1 cellular context compared by ENCODE assay signal in the genomic region with DNA sequence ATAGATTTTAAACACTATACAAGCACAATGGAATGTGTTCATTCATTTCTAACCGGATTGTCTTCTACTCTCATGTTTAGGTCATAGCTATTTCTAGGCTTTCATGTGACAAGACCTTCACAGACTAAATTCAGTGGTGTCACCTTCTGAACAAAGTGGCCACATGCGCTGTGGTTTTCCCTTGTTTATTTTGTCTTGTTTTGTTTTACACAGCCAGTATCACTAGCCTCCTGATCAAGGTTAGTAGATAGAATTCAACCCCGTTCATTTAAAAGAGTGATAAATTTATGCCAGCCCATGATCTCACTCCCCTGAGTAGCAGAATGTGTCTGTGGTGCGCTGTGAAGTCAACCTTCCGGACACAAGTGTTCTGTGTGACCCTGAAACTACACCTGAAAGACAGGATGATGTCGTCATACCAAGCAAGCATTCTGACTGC.
TF ChIP-seq lines count a peak whose summit lies in the region.

No MANE protein-coding gene starts in this region.

TF ChIP-seq in HEK293, 187 proteins besides CTCF, POLR2A, EP300 and RAD21 (continued from another document):
- TF ChIP-seq, protein P1, sequence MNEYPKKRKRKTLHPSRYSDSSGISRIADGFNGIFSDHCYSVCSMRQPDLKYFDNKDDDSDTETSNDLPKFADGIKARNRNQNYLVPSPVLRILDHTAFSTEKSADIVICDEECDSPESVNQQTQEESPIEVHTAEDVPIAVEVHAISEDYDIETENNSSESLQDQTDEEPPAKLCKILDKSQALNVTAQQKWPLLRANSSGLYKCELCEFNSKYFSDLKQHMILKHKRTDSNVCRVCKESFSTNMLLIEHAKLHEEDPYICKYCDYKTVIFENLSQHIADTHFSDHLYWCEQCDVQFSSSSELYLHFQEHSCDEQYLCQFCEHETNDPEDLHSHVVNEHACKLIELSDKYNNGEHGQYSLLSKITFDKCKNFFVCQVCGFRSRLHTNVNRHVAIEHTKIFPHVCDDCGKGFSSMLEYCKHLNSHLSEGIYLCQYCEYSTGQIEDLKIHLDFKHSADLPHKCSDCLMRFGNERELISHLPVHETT (tag by site-specific recombination; IDR thresholded peaks at IDR 0.05) = peak; percentile 69; the same call in 1 of the 2 replicates
- TF ChIP-seq KLF16 (tag by site-specific recombination; IDR thresholded peaks at IDR 0.05) (no peak), ZNF239 (tag by site-specific recombination; IDR thresholded peaks at IDR 0.05) (no peak), ZFP3 (tag by site-specific recombination; IDR thresholded peaks at IDR 0.05; ENCODE audit: low read depth) (no peak), ZSCAN23 (tag by site-specific recombination; IDR thresholded peaks at IDR 0.05) (peak; percentile 39; the same call in 1 of the 2 replicates), ZFP41 (tag by site-specific recombination; IDR thresholded peaks at IDR 0.05; ENCODE audit: borderline replicate concordance) (no peak), ZNF341 (tag by site-specific recombination; IDR thresholded peaks at IDR 0.05; ENCODE audit: low read depth) (no peak), ZNF843 (tag by site-specific recombination; IDR thresholded peaks at IDR 0.05) (peak; percentile 72), OSR2 (tag by site-specific recombination; IDR thresholded peaks at IDR 0.05) (peak; percentile 54)
- TF ChIP-seq, protein P2, sequence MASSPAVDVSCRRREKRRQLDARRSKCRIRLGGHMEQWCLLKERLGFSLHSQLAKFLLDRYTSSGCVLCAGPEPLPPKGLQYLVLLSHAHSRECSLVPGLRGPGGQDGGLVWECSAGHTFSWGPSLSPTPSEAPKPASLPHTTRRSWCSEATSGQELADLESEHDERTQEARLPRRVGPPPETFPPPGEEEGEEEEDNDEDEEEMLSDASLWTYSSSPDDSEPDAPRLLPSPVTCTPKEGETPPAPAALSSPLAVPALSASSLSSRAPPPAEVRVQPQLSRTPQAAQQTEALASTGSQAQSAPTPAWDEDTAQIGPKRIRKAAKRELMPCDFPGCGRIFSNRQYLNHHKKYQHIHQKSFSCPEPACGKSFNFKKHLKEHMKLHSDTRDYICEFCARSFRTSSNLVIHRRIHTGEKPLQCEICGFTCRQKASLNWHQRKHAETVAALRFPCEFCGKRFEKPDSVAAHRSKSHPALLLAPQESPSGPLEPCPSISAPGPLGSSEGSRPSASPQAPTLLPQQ (tag by site-specific recombination; IDR thresholded peaks at IDR 0.05) = peak; percentile 61
- TF ChIP-seq, protein P3, sequence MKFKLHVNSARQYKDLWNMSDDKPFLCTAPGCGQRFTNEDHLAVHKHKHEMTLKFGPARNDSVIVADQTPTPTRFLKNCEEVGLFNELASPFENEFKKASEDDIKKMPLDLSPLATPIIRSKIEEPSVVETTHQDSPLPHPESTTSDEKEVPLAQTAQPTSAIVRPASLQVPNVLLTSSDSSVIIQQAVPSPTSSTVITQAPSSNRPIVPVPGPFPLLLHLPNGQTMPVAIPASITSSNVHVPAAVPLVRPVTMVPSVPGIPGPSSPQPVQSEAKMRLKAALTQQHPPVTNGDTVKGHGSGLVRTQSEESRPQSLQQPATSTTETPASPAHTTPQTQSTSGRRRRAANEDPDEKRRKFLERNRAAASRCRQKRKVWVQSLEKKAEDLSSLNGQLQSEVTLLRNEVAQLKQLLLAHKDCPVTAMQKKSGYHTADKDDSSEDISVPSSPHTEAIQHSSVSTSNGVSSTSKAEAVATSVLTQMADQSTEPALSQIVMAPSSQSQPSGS (tag by site-specific recombination; IDR thresholded peaks at IDR 0.05; ENCODE audit: low read depth) = peak; percentile 30; the same call in 1 of the 2 replicates
- TF ChIP-seq, protein P4, sequence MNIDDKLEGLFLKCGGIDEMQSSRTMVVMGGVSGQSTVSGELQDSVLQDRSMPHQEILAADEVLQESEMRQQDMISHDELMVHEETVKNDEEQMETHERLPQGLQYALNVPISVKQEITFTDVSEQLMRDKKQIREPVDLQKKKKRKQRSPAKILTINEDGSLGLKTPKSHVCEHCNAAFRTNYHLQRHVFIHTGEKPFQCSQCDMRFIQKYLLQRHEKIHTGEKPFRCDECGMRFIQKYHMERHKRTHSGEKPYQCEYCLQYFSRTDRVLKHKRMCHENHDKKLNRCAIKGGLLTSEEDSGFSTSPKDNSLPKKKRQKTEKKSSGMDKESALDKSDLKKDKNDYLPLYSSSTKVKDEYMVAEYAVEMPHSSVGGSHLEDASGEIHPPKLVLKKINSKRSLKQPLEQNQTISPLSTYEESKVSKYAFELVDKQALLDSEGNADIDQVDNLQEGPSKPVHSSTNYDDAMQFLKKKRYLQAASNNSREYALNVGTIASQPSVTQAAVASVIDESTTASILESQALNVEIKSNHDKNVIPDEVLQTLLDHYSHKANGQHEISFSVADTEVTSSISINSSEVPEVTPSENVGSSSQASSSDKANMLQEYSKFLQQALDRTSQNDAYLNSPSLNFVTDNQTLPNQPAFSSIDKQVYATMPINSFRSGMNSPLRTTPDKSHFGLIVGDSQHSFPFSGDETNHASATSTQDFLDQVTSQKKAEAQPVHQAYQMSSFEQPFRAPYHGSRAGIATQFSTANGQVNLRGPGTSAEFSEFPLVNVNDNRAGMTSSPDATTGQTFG (tag by site-specific recombination; IDR thresholded peaks at IDR 0.05; ENCODE audit: borderline replicate concordance) = no peak
